ENCODE assay signal across 6 cellular contexts in the genomic region with DNA sequence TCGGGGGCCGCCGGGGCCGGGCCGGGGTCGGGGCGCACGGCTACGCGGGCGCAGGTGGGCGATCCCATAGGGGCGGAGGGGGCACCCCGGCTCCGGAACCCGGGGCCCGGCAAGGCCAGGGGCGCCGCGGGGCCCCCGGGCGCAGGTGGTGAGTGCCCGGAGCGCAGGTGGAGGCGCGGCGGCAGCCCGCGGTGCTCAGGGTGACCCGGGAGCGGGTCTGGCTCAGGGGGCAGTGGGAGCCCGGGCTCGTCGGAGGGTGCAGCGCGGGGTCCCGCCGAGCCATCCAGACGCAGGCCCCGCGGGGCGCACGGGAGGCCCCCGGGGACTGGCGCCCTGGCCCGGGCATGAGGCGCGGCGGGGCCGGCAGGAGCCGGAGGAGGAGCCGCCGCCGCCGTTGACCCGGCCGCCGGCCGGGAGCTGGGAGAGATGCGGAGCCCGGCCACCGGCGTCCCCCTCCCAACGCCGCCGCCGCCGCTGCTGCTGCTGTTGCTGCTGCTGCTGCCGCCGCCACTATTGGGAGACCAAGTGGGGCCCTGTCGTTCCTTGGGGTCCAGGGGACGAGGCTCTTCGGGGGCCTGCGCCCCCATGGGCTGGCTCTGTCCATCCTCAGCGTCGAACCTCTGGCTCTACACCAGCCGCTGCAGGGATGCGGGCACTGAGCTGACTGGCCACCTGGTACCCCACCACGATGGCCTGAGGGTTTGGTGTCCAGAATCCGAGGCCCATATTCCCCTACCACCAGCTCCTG. TPM values are rescaled to one million over a fixed set of nuclear protein-coding genes. Genes with fewer than 3 reads are reported as not detected.
DNase-seq lines count a peak whose midpoint lies in the region; ATAC-seq lines count a peak whose summit lies in the region.

No MANE protein-coding gene starts in this region.

- peak overlapping the region; percentile 82 for H3K4me3 Mint-ChIP-seq in T-helper 17 cell

- ATAC-seq in GM21529 (IDR thresholded peaks at IDR 0.05; ENCODE audit: unreplicated experiment) (peak; percentile 40), T-helper 17 cell (peak; percentile 46), left colon (peak; percentile 41)

- intact Hi-C loops in left colon (cut with DNase I, micrococcal nuclease) = no loop called here

- no peaks in the 10 kb centered on the region for H3K9me3 ChIP-seq in T-helper 17 cell (ENCODE audit: control insufficient read depth, low read length, poor library complexity, severe bottlenecking)

- peaks cover 6% of the 10 kb centered on the region for H3K27me3 Mint-ChIP-seq in T-helper 17 cell

- H3K36me3 Mint-ChIP-seq in T-helper 17 cell (ENCODE audit: low read depth) = no peaks in the 10 kb centered on the region

- H3K27ac Mint-ChIP-seq in T-helper 17 cell = no peak overlapping the region

- H3K4me1 Mint-ChIP-seq in T-helper 17 cell = peaks cover 14% of the 10 kb centered on the region

- peak; percentile 36 for DNase-seq in AG08395 (ENCODE audit: low spot score)
- DNase-seq in T-helper 17 cell = no peak
- DNase-seq in left colon = no peak
- no peak for DNase-seq in effector CD4-positive, alpha-beta T cell
- no peak for DNase-seq in NCI-H1048 (lab: John Stamatoyannopoulos, UW)

RNA-seq across cellular contexts. Expression of a gene that starts 0.5 kb away (rescaled TPM):
- 1 to 10 TPM; 3.2 to 3.3 TPM for total RNA-seq in T-helper 17 cell
- total RNA-seq in left colon = 1 to 10 TPM; 3.9 to 4.5 TPM

RNA-seq across cellular contexts. Expression of a gene that starts 33.1 kb away (rescaled TPM):
- total RNA-seq in T-helper 17 cell (1 to 10 TPM; 1.2 to 1.7 TPM), left colon (1 to 10 TPM; 3.1 to 6.1 TPM)

RNA-seq across cellular contexts. Expression of a gene that starts 36.1 kb away (rescaled TPM):
- total RNA-seq in T-helper 17 cell (100 to 1,000 TPM in 1 of 2 donors, 10 to 100 TPM in 1; 90.8 to 120 TPM), left colon (100 to 1,000 TPM; 117 to 155 TPM)

RNA-seq across cellular contexts. Expression of a gene that starts 57.0 kb away (rescaled TPM):
- total RNA-seq in T-helper 17 cell (not detected), left colon (not detected)
